ENCODE assay signal across 8 cellular contexts in genomic region chr9:77177894-77178794, GRCh38. TPM values are rescaled to one million over a fixed set of nuclear protein-coding genes. Genes with fewer than 3 reads are reported as not detected.
DNase-seq lines count a peak whose midpoint lies in the region; ATAC-seq and TF ChIP-seq lines count a peak whose summit lies in the region.

No MANE protein-coding gene starts in this region.

- H3K4me3 ChIP-seq in BE2C (ENCODE audit: low read depth, low read length) (peak overlapping the region; percentile 78), HUES64 (ENCODE audit: low read length) (peak overlapping the region; percentile 87), iPS DF 6.9 (ENCODE audit: low read length) (peak overlapping the region; percentile 68), gastrocnemius medialis (peak overlapping the region; percentile 86 to 93 (median 90))

- intact Hi-C loops in gastrocnemius medialis (cut with DNase I; ENCODE audit: low total_unique reads) = loop anchor here (5.0 kb wide), 1 partner anchor 854 kb away; the partner anchor contains the start of gene GNAQ

- peak; percentile 17 for ATAC-seq in GM19455 (IDR thresholded peaks at IDR 0.05; ENCODE audit: unreplicated experiment)
- peak; percentile 40 to 45 for ATAC-seq in gastrocnemius medialis
- ATAC-seq in HG03469 (IDR thresholded peaks at IDR 0.05; ENCODE audit: unreplicated experiment) = no peak

- DNase-seq in BE2C (peak; percentile 54), T-helper 22 cell (ENCODE audit: low read depth) (peak; percentile 57), astrocyte of the hippocampus (ENCODE audit: low read depth, low spot score) (peak; percentile 64), iPS DF 6.9 (ENCODE audit: low read depth, low spot score) (no peak), gastrocnemius medialis (peak; percentile 29 to 31)

- H3K9ac ChIP-seq in HUES64 (ENCODE audit: low read depth, low read length) = peak overlapping the region; percentile 79

- H3K36me3 ChIP-seq in BE2C (no peaks in the 10 kb centered on the region; the same call in 1 of the 2 replicates), HUES64 (ENCODE audit: insufficient read depth, low read length) (no peaks in the 10 kb centered on the region), iPS DF 6.9 (ENCODE audit: control insufficient read depth, insufficient read depth, low read length) (no peaks in the 10 kb centered on the region), gastrocnemius medialis (no peaks in the 10 kb centered on the region)

- H3K27ac ChIP-seq in HUES64 (ENCODE audit: low read depth, low read length) (peak overlapping the region; percentile 66; the same call in 1 of the 2 replicates), iPS DF 6.9 (ENCODE audit: low read length) (no peak overlapping the region), gastrocnemius medialis (peak overlapping the region; percentile 96 to 99 (median 98))

- H3K9me3 ChIP-seq in BE2C = no peaks in the 10 kb centered on the region
- H3K9me3 ChIP-seq in HUES64 (ENCODE audit: insufficient read depth, low read depth, low read length) = no peaks in the 10 kb centered on the region
- no peaks in the 10 kb centered on the region for H3K9me3 ChIP-seq in iPS DF 6.9 (ENCODE audit: control insufficient read depth, insufficient read depth, low read length)
- H3K9me3 ChIP-seq in gastrocnemius medialis = no peaks in the 10 kb centered on the region

- in situ Hi-C loops in gastrocnemius medialis (cut with MboI; ENCODE audit: low sequenced_read_pairs in 4 of 4) = no loop called here

- under 1% methylated on average over 57 of the region's 57 CpGs for WGBS in HUES64
- no CpG with 5 or more reads among the region's 57 CpGs for WGBS in iPS DF 6.9 (ENCODE audit: insufficient coverage, insufficient read length)

- H3K4me1 ChIP-seq in BE2C = no peaks in the 10 kb centered on the region; the same call in 1 of the 2 replicates
- H3K4me1 ChIP-seq in HUES64 (ENCODE audit: insufficient read depth, low read length) = peaks cover 14% of the 10 kb centered on the region
- no peaks in the 10 kb centered on the region for H3K4me1 ChIP-seq in iPS DF 6.9 (ENCODE audit: control insufficient read depth, insufficient read depth, low read length)
- H3K4me1 ChIP-seq in gastrocnemius medialis = peaks cover 34 to 44% of the 10 kb centered on the region in 2 donors

- H3K27me3 ChIP-seq in BE2C (no peaks in the 10 kb centered on the region), HUES64 (ENCODE audit: insufficient read depth, low read length) (peaks cover 6% of the 10 kb centered on the region; the same call in 1 of the 2 replicates), iPS DF 6.9 (ENCODE audit: control insufficient read depth, insufficient read depth, low read length) (no peaks in the 10 kb centered on the region), gastrocnemius medialis (no peaks in the 10 kb centered on the region)

- TF ChIP-seq POLR2A in gastrocnemius medialis (IDR thresholded peaks at IDR 0.05) = no peak

- TF ChIP-seq CTCF in BE2C (IDR thresholded peaks at IDR 0.05; ENCODE audit: low read depth, low read length) = no peak
- TF ChIP-seq CTCF in gastrocnemius medialis (IDR thresholded peaks at IDR 0.05 in 4 of 5, conservative IDR thresholded peaks at IDR 0.05 in 1 of 5) = no peak

RNA-seq across cellular contexts. Expression of gene VPS13A, which starts 0.8 kb away (rescaled TPM):
- polyA plus RNA-seq in BE2C (2012; ENCODE audit: insufficient read depth, insufficient read length, low read depth) = 10.5 TPM
- polyA plus RNA-seq in HUES64 (2013, experiment 1 of 2) = 11.6 TPM
- polyA plus RNA-seq in HUES64 (2013, experiment 2 of 2) = 12.6 TPM
- 10 to 100 TPM; 16.4 to 51.0 (median 29.4) TPM for total RNA-seq in gastrocnemius medialis
